Comparison of ENCODE assay signal across 8 cellular contexts in the genomic region with DNA sequence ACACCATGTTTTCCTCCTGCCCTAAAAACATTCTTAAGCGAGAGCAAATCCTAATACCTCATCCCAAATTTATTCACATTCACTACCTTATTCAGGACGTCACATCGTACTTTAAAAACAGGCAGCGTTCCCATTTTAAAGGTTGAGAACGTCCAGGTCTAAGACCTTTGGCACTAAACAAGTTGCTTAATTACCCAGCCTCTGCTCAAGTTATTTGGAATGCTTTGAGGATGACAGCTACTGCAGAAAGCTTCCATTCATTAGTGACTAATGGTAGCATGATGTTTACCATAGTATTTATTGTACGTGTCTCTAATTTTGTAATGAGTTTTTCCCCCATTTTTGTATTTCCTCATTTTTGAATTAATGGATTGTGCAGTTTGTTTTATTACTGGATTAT. TPM values are rescaled to one million over a fixed set of nuclear protein-coding genes. Genes with fewer than 3 reads are reported as not detected.
DNase-seq lines count a peak whose midpoint lies in the region; ATAC-seq and TF ChIP-seq lines count a peak whose summit lies in the region.

No MANE protein-coding gene starts in this region.

- peak overlapping the region; percentile 81 for H3K9ac ChIP-seq in HUES6 (ENCODE audit: low read length)

- no peak for ATAC-seq in GM21360 (IDR thresholded peaks at IDR 0.05; ENCODE audit: unreplicated experiment)
- no peak for ATAC-seq in HG03460 (IDR thresholded peaks at IDR 0.05; ENCODE audit: unreplicated experiment)

- H3K27me3 ChIP-seq in HUES6 (ENCODE audit: control insufficient read depth, insufficient read depth, low read length) = no peaks in the 10 kb centered on the region
- H3K27me3 ChIP-seq in breast epithelium = no peaks in the 10 kb centered on the region
- no peaks in the 10 kb centered on the region for H3K27me3 ChIP-seq in mononuclear cell (ENCODE audit: insufficient read depth, low read length)

- H3K27ac ChIP-seq in HUES6 (ENCODE audit: low read depth, low read length) = no peak overlapping the region
- peak overlapping the region; percentile 37 to 95 for H3K27ac ChIP-seq in breast epithelium
- no peak overlapping the region for H3K27ac ChIP-seq in caudate nucleus (ENCODE audit: low read depth, low read length)

- POLR2A ChIA-PET in AG04449 (lab: Yijun Ruan, JAX) = no interaction called here

- TF ChIP-seq POLR2A in breast epithelium (IDR thresholded peaks at IDR 0.05) = no peak

- TF ChIP-seq CTCF in AG04449 (IDR thresholded peaks at IDR 0.05; ENCODE audit: insufficient read depth, low read length, missing control alignments) (no peak), breast epithelium (IDR thresholded peaks at IDR 0.05) (no peak)

- intact Hi-C loops in breast epithelium (cut with DNase I; ENCODE audit: low total_unique reads) = no loop called here

- CTCF ChIA-PET in AG04449 (lab: Yijun Ruan, JAX) = no interaction called here

- H3K4me3 ChIP-seq in AG04449 (ENCODE audit: low read depth, low read length) (peak overlapping the region; percentile 88), HUES6 (ENCODE audit: low read depth, low read length) (peak overlapping the region; percentile 84), breast epithelium (peak overlapping the region; percentile 81 to 96 (median 90)), mononuclear cell (ENCODE audit: low read length) (peak overlapping the region; percentile 75)

- no peak for DNase-seq in AG04449 (ENCODE audit: low read depth, low spot score)
- DNase-seq in breast epithelium (ENCODE audit: low spot score in 2 of 2) = no peak
- DNase-seq in caudate nucleus (lab: John Stamatoyannopoulos, UW) = no peak
- no peak for DNase-seq in stimulated activated naive CD4-positive, alpha-beta T cell treated with Interleukin-2 at 50 U/mL for 16 hours (lab: John Stamatoyannopoulos, UW)

- peaks cover 5% of the 10 kb centered on the region; the same call in 1 of the 2 replicates for H3K4me1 ChIP-seq in HUES6 (ENCODE audit: control insufficient read depth, insufficient read depth, low read length)
- H3K4me1 ChIP-seq in breast epithelium = peaks cover 0 to 10% of the 10 kb centered on the region in 2 donors
- H3K4me1 ChIP-seq in mononuclear cell (ENCODE audit: insufficient read depth, low read length) = peaks cover 19% of the 10 kb centered on the region

- H3K9me3 ChIP-seq in HUES6 (ENCODE audit: control insufficient read depth, insufficient read depth, low read depth, low read length) = no peaks in the 10 kb centered on the region
- H3K9me3 ChIP-seq in breast epithelium = no peaks in the 10 kb centered on the region
- no peaks in the 10 kb centered on the region for H3K9me3 ChIP-seq in mononuclear cell (ENCODE audit: low read depth, low read length)

- H3K36me3 ChIP-seq in HUES6 (ENCODE audit: control insufficient read depth, insufficient read depth, low read length) = peaks cover 35% of the 10 kb centered on the region
- H3K36me3 ChIP-seq in breast epithelium = no peaks in the 10 kb centered on the region

RNA-seq across cellular contexts. Expression of gene USP38, which starts 1.5 kb away (rescaled TPM):
- 10 to 100 TPM; 19.7 to 28.2 (median 21.6) TPM for total RNA-seq in breast epithelium
- total RNA-seq in mononuclear cell = 63.6 TPM

Comparison
In these comparisons a context has a peak if more than half of its experiments do, and no peak if none do; other contexts are left out.
1. H3K27ac ChIP-seq: peak in breast epithelium (2 of 2); none in HUES6 (single experiment) and caudate nucleus (single experiment).
2. Peak in every context shown above with its lines, with median percentiles within 50 percentile points of each other: H3K4me3 ChIP-seq.